21 cellular contexts compared by ENCODE assay signal in genomic region chrX:97692575-97692974, GRCh38.
"Had no signal": no experiment of that assay in that cellular context is flagged by ENCODE, and none has a peak within 500 bp of the region (broad histone marks: within the 10 kb centered on the region; RNA-seq: fewer than 3 reads in every experiment).

No MANE protein-coding gene starts in this region.

- H3K9me3 ChIP-seq: esophagus squamous epithelium, thoracic aorta, upper lobe of left lung had no signal

- H2AFZ ChIP-seq: parathyroid adenoma had no signal

- H3K4me1 ChIP-seq: esophagus squamous epithelium, parathyroid adenoma, upper lobe of left lung had no signal

- H3K36me3 ChIP-seq: brain microvascular endothelial cell, esophagus squamous epithelium, thoracic aorta, upper lobe of left lung had no signal

- H3K9me3 Mint-ChIP-seq: activated CD4-positive, alpha-beta memory T cell treated with anti-CD3 and anti-CD28 coated beads, Interleukin-2, amount 10 ng/mL, durations not matched to agents 7 days and 5 days; activated naive CD8-positive, alpha-beta T cell treated with anti-CD3 and anti-CD28 coated beads, Interleukin-2, amount 50 U/mL, for 24 hours; activated T-helper 17 cell treated with anti-CD3 and anti-CD28 coated beads, Interleukin-2, amount 50 U/mL, for 72 hours; naive thymus-derived CD8-positive, alpha-beta T cell; stimulated activated memory B cell treated with anti-CD40 and anti-IgM and Interleukin-4, amounts not matched to agents 10 μg/mL and 1 μg/mL and 100 μg/mL, for 72 hours had no signal

- H3K27me3 Mint-ChIP-seq: activated CD4-positive, alpha-beta memory T cell treated with anti-CD3 and anti-CD28 coated beads, Interleukin-2, amount 10 ng/mL, durations not matched to agents 7 days and 5 days; activated T-helper 17 cell treated with anti-CD3 and anti-CD28 coated beads, Interleukin-2, amount 50 U/mL, for 72 hours; stimulated activated memory B cell treated with anti-CD40 and anti-IgM and Interleukin-4, amounts not matched to agents 10 μg/mL and 1 μg/mL and 100 μg/mL, for 72 hours had no signal

- H3K4me1 Mint-ChIP-seq: activated CD4-positive, alpha-beta memory T cell treated with anti-CD3 and anti-CD28 coated beads, Interleukin-2, amount 10 ng/mL, durations not matched to agents 7 days and 5 days; activated naive CD8-positive, alpha-beta T cell treated with anti-CD3 and anti-CD28 coated beads, Interleukin-2, amount 50 U/mL, for 24 hours; activated T-helper 17 cell treated with anti-CD3 and anti-CD28 coated beads, Interleukin-2, amount 50 U/mL, for 72 hours; naive thymus-derived CD8-positive, alpha-beta T cell; stimulated activated memory B cell treated with anti-CD40 and anti-IgM and Interleukin-4, amounts not matched to agents 10 μg/mL and 1 μg/mL and 100 μg/mL, for 72 hours had no signal

- H3K79me2 ChIP-seq: parathyroid adenoma had no signal

- DNase-seq: activated CD4-positive, alpha-beta memory T cell treated with anti-CD3 and anti-CD28 coated beads, Interleukin-2, amount 10 ng/mL, durations not matched to agents 7 days and 5 days; activated CD4-positive, alpha-beta T cell treated with anti-CD3 and anti-CD28 coated beads for 4 hours; activated naive CD4-positive, alpha-beta T cell treated with Interleukin-2 at 50 U/mL for 16 hours; activated naive CD8-positive, alpha-beta T cell treated with anti-CD3 and anti-CD28 coated beads, Interleukin-2, amount 50 U/mL, for 24 hours; activated T-cell treated with anti-CD3 and anti-CD28 coated beads, Interleukin-2, amount 50 U/mL, for 1 hour; anterior cingulate cortex; brain microvascular endothelial cell; central memory CD4-positive, alpha-beta T cell; esophagus squamous epithelium; mesenchymal stem cell; naive thymus-derived CD8-positive, alpha-beta T cell; stimulated activated CD4-positive, alpha-beta T cell treated with anti-CD3 and anti-CD28 coated beads, Interleukin-4, amount 100 ng/mL, for 4 hours; SW 1271; upper lobe of left lung had no signal

- H3K36me3 Mint-ChIP-seq: naive thymus-derived CD8-positive, alpha-beta T cell; stimulated activated memory B cell treated with anti-CD40 and anti-IgM and Interleukin-4, amounts not matched to agents 10 μg/mL and 1 μg/mL and 100 μg/mL, for 72 hours; WTC11 had no signal

- H3K27ac ChIP-seq: brain microvascular endothelial cell, coronary artery, esophagus squamous epithelium, parathyroid adenoma, thoracic aorta, upper lobe of left lung had no signal

- H3K4me3 Mint-ChIP-seq: activated CD4-positive, alpha-beta memory T cell treated with anti-CD3 and anti-CD28 coated beads, Interleukin-2, amount 10 ng/mL, durations not matched to agents 7 days and 5 days; activated naive CD8-positive, alpha-beta T cell treated with anti-CD3 and anti-CD28 coated beads, Interleukin-2, amount 50 U/mL, for 24 hours; activated T-helper 17 cell treated with anti-CD3 and anti-CD28 coated beads, Interleukin-2, amount 50 U/mL, for 72 hours; naive thymus-derived CD8-positive, alpha-beta T cell; stimulated activated memory B cell treated with anti-CD40 and anti-IgM and Interleukin-4, amounts not matched to agents 10 μg/mL and 1 μg/mL and 100 μg/mL, for 72 hours; WTC11 had no signal

- H3K4me3 ChIP-seq: coronary artery, esophagus squamous epithelium, thoracic aorta, upper lobe of left lung had no signal

- ATAC-seq: activated naive CD8-positive, alpha-beta T cell treated with anti-CD3 and anti-CD28 coated beads, Interleukin-2, amount 50 U/mL, for 24 hours; activated T-helper 17 cell treated with anti-CD3 and anti-CD28 coated beads, Interleukin-2, amount 50 U/mL, for 72 hours; naive thymus-derived CD8-positive, alpha-beta T cell; sciatic nerve; stimulated activated memory B cell treated with anti-CD40 and anti-IgM and Interleukin-4, amounts not matched to agents 10 μg/mL and 1 μg/mL and 100 μg/mL, for 72 hours; WTC11 had no signal

- H3K9ac ChIP-seq: parathyroid adenoma had no signal

- H3K27me3 ChIP-seq: brain microvascular endothelial cell, esophagus squamous epithelium, upper lobe of left lung had no signal

- H3K27ac Mint-ChIP-seq: activated CD4-positive, alpha-beta memory T cell treated with anti-CD3 and anti-CD28 coated beads, Interleukin-2, amount 10 ng/mL, durations not matched to agents 7 days and 5 days; activated naive CD8-positive, alpha-beta T cell treated with anti-CD3 and anti-CD28 coated beads, Interleukin-2, amount 50 U/mL, for 24 hours; activated T-helper 17 cell treated with anti-CD3 and anti-CD28 coated beads, Interleukin-2, amount 50 U/mL, for 72 hours; naive thymus-derived CD8-positive, alpha-beta T cell; stimulated activated memory B cell treated with anti-CD40 and anti-IgM and Interleukin-4, amounts not matched to agents 10 μg/mL and 1 μg/mL and 100 μg/mL, for 72 hours; WTC11 had no signal
